In the genomic region with DNA sequence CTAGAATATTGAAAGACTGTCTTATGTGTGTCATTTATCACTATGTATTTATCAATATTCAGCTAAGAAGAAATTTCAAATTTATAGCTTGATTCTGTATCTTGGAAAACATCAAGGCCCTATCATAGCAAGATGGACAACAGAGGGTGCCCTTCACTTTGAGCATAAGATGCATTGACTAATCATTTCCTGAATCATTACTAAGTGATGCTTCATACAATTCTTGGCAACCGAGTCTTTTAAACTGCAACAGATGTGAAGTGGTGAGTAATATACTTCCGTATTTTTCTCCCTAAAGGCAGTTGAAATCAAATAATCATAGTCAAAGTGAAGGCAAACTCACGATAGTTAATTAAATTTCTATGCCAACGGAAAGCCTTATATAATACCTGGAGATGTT, we compare ENCODE assay signal across 2 cellular contexts.
TF ChIP-seq lines count a peak whose summit lies in the region.

No MANE protein-coding gene starts in this region.

TF ChIP-seq in A549, 52 proteins besides CTCF, POLR2A, EP300 and RAD21 (continued from another document):
- no peak for TF ChIP-seq EHMT2 (IDR thresholded peaks at IDR 0.05; ENCODE audit: low read depth)
- no peak for TF ChIP-seq TFCP2L1 (CRISPR knock-in tag; IDR thresholded peaks at IDR 0.05)
- no peak for TF ChIP-seq JUN (IDR thresholded peaks at IDR 0.05)
- no peak for TF ChIP-seq EHF (CRISPR knock-in tag; IDR thresholded peaks at IDR 0.05)

TF ChIP-seq in GM23338, 12 proteins besides CTCF, POLR2A, EP300 and RAD21 (continued from another document):
- TF ChIP-seq ZNF462 (CRISPR knock-in tag; IDR thresholded peaks at IDR 0.05) (no peak), EZH2phosphoT487 (IDR thresholded peaks at IDR 0.05; ENCODE audit: unreplicated experiment) (no peak), ZNF114 (CRISPR knock-in tag; IDR thresholded peaks at IDR 0.05) (no peak), EZH2 (IDR thresholded peaks at IDR 0.05; ENCODE audit: low read depth, unreplicated experiment) (no peak), ETS1 (IDR thresholded peaks at IDR 0.05) (no peak), STAT1 (IDR thresholded peaks at IDR 0.05; ENCODE audit: unreplicated experiment) (no peak), JUNB (IDR thresholded peaks at IDR 0.05; ENCODE audit: unreplicated experiment) (no peak), CREB1 (CRISPR knock-in tag; IDR thresholded peaks at IDR 0.05; ENCODE audit: low read depth) (no peak), ZNF331 (CRISPR knock-in tag; IDR thresholded peaks at IDR 0.05; ENCODE audit: low read depth) (no peak)
